Comparison of ENCODE assay signal across 1 cellular context in the genomic region with DNA sequence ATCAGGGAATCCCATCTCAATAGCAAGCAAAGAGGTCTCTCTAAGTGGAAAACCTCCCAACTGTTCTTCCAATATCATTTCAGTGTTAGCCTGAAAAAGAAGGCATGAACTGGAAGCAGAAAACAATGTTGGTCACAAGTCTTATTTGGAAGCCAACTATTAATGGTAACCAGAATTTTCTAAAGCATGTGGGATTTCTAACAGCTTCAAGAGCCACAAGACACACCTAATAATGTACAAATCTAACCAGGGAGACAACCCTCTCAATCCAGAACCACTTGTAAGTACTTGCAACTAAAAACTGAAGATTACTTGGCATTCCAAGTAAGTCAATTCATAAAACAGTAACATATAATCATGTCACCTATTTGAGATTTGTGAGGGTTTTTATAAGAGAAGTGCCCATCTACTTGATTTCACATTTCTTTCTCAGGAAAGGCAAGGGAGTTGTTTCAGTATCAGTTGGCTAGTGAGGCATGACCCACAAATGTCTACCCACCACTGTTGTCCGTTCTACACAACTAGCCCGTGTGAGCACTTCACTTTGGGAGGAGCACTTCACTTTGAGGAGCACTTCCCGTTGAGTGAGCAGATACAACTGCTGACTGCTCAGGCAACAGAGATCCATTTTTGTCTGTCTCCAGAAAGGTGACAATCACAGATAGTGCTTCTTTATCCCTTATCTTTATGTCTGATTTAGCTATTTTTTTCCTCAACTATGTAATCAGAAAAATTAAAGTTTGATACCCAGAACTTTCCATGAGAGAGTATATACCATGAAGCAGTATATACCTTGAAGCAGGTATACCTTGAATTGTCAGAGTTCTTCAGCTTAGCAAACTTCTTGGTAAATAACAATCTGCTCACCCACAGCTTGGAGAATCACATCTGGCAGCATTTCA.
TF ChIP-seq lines count a peak whose summit lies in the region.

No MANE protein-coding gene starts in this region.

TF ChIP-seq in A549, 52 proteins besides CTCF, POLR2A, EP300 and RAD21 (continued from another document):
- TF ChIP-seq MAZ (IDR thresholded peaks at IDR 0.05; ENCODE audit: borderline replicate concordance, low read depth, low read length): no peak
